In the genomic region with DNA sequence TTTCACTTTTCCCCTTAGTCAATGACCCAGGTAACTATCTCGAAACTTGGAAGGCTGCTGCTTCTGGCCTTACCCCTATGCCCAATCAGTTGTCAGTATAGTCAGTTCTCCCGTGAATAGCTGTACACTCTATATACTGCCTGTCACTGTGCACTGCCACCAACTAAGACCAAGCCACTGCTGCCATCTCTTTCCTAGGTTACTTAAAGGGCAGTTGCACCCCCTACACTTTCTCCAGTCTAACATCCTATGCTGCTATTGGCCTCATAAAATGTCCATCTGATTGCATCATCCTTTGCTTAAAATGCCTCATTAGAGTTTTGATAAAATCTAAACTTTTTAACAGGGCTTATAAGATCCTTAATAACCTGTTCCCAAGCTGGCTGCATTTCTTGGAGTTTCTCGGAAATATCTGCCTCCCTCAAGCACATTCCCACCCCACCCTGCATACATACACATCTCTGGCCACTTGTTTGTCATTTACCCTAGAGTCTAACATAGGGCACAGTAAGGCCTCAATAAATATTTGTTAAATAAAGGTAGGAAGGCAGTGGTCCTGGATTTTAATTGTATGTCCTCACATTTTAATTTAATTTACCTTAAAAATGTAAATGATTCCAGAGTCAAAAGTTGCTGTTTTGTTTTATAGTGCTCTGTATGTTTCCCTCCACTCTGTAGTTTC, we compare ENCODE assay signal across 9 cellular contexts. TPM values are rescaled to one million over a fixed set of nuclear protein-coding genes. Genes with fewer than 3 reads are reported as not detected.
DNase-seq lines count a peak whose midpoint lies in the region; ATAC-seq and TF ChIP-seq lines count a peak whose summit lies in the region.
"Had no signal": no experiment of that assay in that cellular context is flagged by ENCODE, and none has a peak within 500 bp of the region (broad histone marks: within the 10 kb centered on the region; RNA-seq: fewer than 3 reads in every experiment).

No MANE protein-coding gene starts in this region.

- H3K4me3 Mint-ChIP-seq in GM23338: no peak overlapping the region
- H3K4me3 Mint-ChIP-seq: brain had no signal

- H3K79me1 ChIP-seq in mesendoderm (ENCODE audit: low read length): peaks cover 3% of the 10 kb centered on the region

- peak overlapping the region; percentile 52 for H2AK5ac ChIP-seq in mesendoderm (ENCODE audit: low read length)

- no peak overlapping the region for H3K27ac ChIP-seq in GM23338 (ENCODE audit: low read depth)
- no peak overlapping the region for H3K27ac ChIP-seq in mesendoderm (ENCODE audit: low read depth, low read length)

- no peaks in the 10 kb centered on the region for H3K9me3 ChIP-seq in mucosa of descending colon

- H3K4me2 ChIP-seq in GM23338: peak overlapping the region; percentile 23; the same call in 1 of the 2 replicates
- H3K4me2 ChIP-seq in mesendoderm (ENCODE audit: low read length): no peak overlapping the region

- H3K4me3 ChIP-seq in GM23338: no peak overlapping the region
- H3K4me3 ChIP-seq in mesendoderm (ENCODE audit: low read length): no peak overlapping the region
- H3K4me3 ChIP-seq in mucosa of descending colon: no peak overlapping the region

- intact Hi-C loops in mucosa of descending colon (cut with DNase I, micrococcal nuclease): no loop called here

- H2AFZ ChIP-seq in GM23338: no peak overlapping the region

- H3K36me3 ChIP-seq in GM23338 (ENCODE audit: insufficient read depth) (no peaks in the 10 kb centered on the region), mesendoderm (ENCODE audit: control insufficient read depth, insufficient read depth, low read length) (no peaks in the 10 kb centered on the region), mucosa of descending colon (ENCODE audit: low read depth) (no peaks in the 10 kb centered on the region)

- no peak overlapping the region for H2BK5ac ChIP-seq in mesendoderm (ENCODE audit: low read length)

- no peak for TF ChIP-seq CTCF in GM23338 (conservative IDR thresholded peaks at IDR 0.05; ENCODE audit: low read depth in 2 of 2)
- no peak for TF ChIP-seq CTCF in mucosa of descending colon (IDR thresholded peaks at IDR 0.05)

- H4K20me1 ChIP-seq in GM23338 (replicated peaks; ENCODE audit: insufficient read depth): no peaks in the 10 kb centered on the region

- DNase-seq in EL (peak; percentile 22), GM23338 (ENCODE audit: low spot score) (no peak), UCSD-AML1 (lab: John Stamatoyannopoulos, UW; ENCODE audit: unreplicated experiment) (peak; percentile 12), mesendoderm (peak; percentile 33), NCI-H345 (lab: John Stamatoyannopoulos, UW) (no peak), mucosa of descending colon (no peak), hypothalamus (lab: John Stamatoyannopoulos, UW) (no peak)
- DNase-seq in activated CD4-positive, alpha-beta T cell treated with anti-CD3 and anti-CD28 coated beads, Interleukin-2, amount 50 U/mL, for 4 hours: no peak

- H3K9ac ChIP-seq in mesendoderm (ENCODE audit: low read length): no peak overlapping the region

- H4K8ac ChIP-seq in mesendoderm (ENCODE audit: low read depth, low read length): no peak overlapping the region

- no CpG with 5 or more reads among the region's 3 CpGs for WGBS in mesendoderm (ENCODE audit: extremely low coverage, insufficient coverage, low lambda C conversion rate)

- H3K56ac ChIP-seq in mesendoderm (ENCODE audit: low read length): peak overlapping the region; percentile 56

- H3K4ac ChIP-seq in mesendoderm (ENCODE audit: low read depth, low read length): no peak overlapping the region

- H3K27ac Mint-ChIP-seq in GM23338: peak overlapping the region; percentile 46; the same call in 1 of the 2 replicates

- H3K79me2 ChIP-seq in GM23338 (replicated peaks; ENCODE audit: insufficient read depth) (no peaks in the 10 kb centered on the region), mesendoderm (ENCODE audit: control insufficient read depth, insufficient read depth, low read length) (no peaks in the 10 kb centered on the region)

- H2BK15ac ChIP-seq in mesendoderm (replicated peaks; ENCODE audit: low read depth): peak overlapping the region; percentile 78

- H3K9me3 Mint-ChIP-seq in GM23338: no peaks in the 10 kb centered on the region
- H3K9me3 Mint-ChIP-seq: brain had no signal

- H3K36me3 Mint-ChIP-seq in GM23338 (ENCODE audit: low read depth): no peaks in the 10 kb centered on the region; the same call in 2 of the 3 replicates
- H3K36me3 Mint-ChIP-seq: brain had no signal

- peaks cover 33% of the 10 kb centered on the region for H3K4me1 ChIP-seq in GM23338 (ENCODE audit: insufficient read depth)
- peaks cover 18% of the 10 kb centered on the region for H3K4me1 ChIP-seq in mesendoderm (ENCODE audit: control insufficient read depth, low read depth, low read length)
- H3K4me1 ChIP-seq in mucosa of descending colon (ENCODE audit: low read depth): peaks cover 20% of the 10 kb centered on the region

- no peaks in the 10 kb centered on the region for H3K9me2 ChIP-seq in GM23338 (ENCODE audit: insufficient read depth)

- H4K5ac ChIP-seq in mesendoderm (ENCODE audit: low read length): no peak overlapping the region

- no peaks in the 10 kb centered on the region for H3K27me3 ChIP-seq in GM23338 (ENCODE audit: insufficient read depth)
- no peaks in the 10 kb centered on the region for H3K27me3 ChIP-seq in mesendoderm (ENCODE audit: insufficient read depth, low read length, poor library complexity)

- no peaks in the 10 kb centered on the region for H3F3A ChIP-seq in GM23338 (replicated peaks; ENCODE audit: low read depth)

- no peak overlapping the region for H3K23ac ChIP-seq in mesendoderm (ENCODE audit: low read length)

- H3K18ac ChIP-seq in mesendoderm (ENCODE audit: low read length): peak overlapping the region; percentile 92

- peaks cover 41% of the 10 kb centered on the region for H3K4me1 Mint-ChIP-seq in GM23338

- H3K27me3 Mint-ChIP-seq in GM23338 (ENCODE audit: insufficient read depth, low read depth, poor library complexity): peaks cover 5% of the 10 kb centered on the region
- H3K27me3 Mint-ChIP-seq: brain had no signal

- no peak for ATAC-seq in GM23338
- no peak for ATAC-seq in mucosa of descending colon

- H2BK120ac ChIP-seq in mesendoderm (ENCODE audit: low read depth, low read length): no peak overlapping the region

TF ChIP-seq in GM23338, 12 proteins besides CTCF, POLR2A, EP300 and RAD21 (continues in another document):
- TF ChIP-seq ZNF114 (CRISPR knock-in tag; IDR thresholded peaks at IDR 0.05) (no peak), EZH2 (IDR thresholded peaks at IDR 0.05; ENCODE audit: low read depth, unreplicated experiment) (no peak), JUNB (IDR thresholded peaks at IDR 0.05; ENCODE audit: unreplicated experiment) (no peak)

RNA-seq across cellular contexts. Expression of a gene that starts 32.7 kb away (rescaled TPM):
- 29.2 and 30.1 TPM in 2 replicates for total RNA-seq in GM23338 (2014; rRNA removed; shearing (Covaris generic))
- 10.6 and 12.8 TPM in 2 replicates for polyA plus RNA-seq in GM23338 (2016; fragmentation: Nextera tagmentation; extraction: Ambion mirVana)
- 11.8 TPM for polyA plus RNA-seq in mesendoderm (2013, experiment 1 of 2)
- 11.9 TPM for polyA plus RNA-seq in mesendoderm (2013, experiment 2 of 2)
- total RNA-seq in mucosa of descending colon: 10 to 100 TPM in 2 of 3 donors, 1 to 10 TPM in 1; 8.7 to 15.7 (median 12.3) TPM

Comparison
In these comparisons a context has a peak if more than half of its experiments do, and no peak if none do; other contexts are left out.
1. DNase-seq: peak in EL (single experiment), UCSD-AML1 (single experiment) and mesendoderm (single experiment); none in GM23338 (single experiment), NCI-H345 (single experiment), mucosa of descending colon (0 of 3), hypothalamus (0 of 51) and activated CD4-positive, alpha-beta T cell treated with anti-CD3 and anti-CD28 coated beads, Interleukin-2, amount 50 U/mL, for 4 hours (0 of 2).